ENCODE assay signal across 8 cellular contexts in the genomic region with DNA sequence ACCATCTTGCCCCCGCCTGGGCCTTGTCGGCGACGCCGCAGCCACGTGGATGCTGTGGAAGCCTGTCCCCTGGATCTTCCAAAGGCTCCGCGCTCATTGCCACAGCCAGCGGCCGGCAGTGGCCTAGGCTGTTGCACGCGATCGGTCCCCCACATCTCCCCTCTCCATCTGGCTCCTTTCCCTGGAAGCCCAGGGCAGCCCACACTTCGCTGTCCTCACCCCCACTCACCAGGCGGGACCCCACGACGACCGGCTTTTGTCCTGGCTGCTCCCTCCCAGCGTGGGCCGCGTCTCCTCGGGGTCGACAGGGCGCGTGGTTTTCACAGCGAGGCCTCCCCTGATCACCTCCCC. TPM values are rescaled to one million over a fixed set of nuclear protein-coding genes. Genes with fewer than 3 reads are reported as not detected.
DNase-seq lines count a peak whose midpoint lies in the region; ATAC-seq, FAIRE-seq and TF ChIP-seq lines count a peak whose summit lies in the region.

No MANE protein-coding gene starts in this region.

- H3K27me3 ChIP-seq in H7 (ENCODE audit: control insufficient read depth, insufficient read depth, low read length): peaks cover 11% of the 10 kb centered on the region; the same call in 1 of the 2 replicates
- no peaks in the 10 kb centered on the region for H3K27me3 ChIP-seq in heart left ventricle
- H3K27me3 ChIP-seq in small intestine (ENCODE audit: control insufficient read depth in 2 of 2, insufficient read depth in 2 of 2, low read length in 2 of 2): no peaks in the 10 kb centered on the region

- 63 to 81% (median 74%) methylated on average over 26 of the region's 26 CpGs for WGBS in heart left ventricle, 4 donors
- 70 to 82% (median 75%) methylated on average over 26 of the region's 26 CpGs for WGBS in small intestine, 3 donors

- H3K9me3 Mint-ChIP-seq in activated CD8-positive, alpha-beta T cell treated with anti-CD3 and anti-CD28 coated beads for 36 hours: no peaks in the 10 kb centered on the region

- no peaks in the 10 kb centered on the region for H3K9me3 ChIP-seq in heart left ventricle
- no peaks in the 10 kb centered on the region for H3K9me3 ChIP-seq in small intestine (ENCODE audit: control insufficient read depth, low read depth)

- TF ChIP-seq POLR2A in heart left ventricle (IDR thresholded peaks at IDR 0.05): no peak

- peak overlapping the region; percentile 88 for H3K4me3 Mint-ChIP-seq in activated CD8-positive, alpha-beta T cell treated with anti-CD3 and anti-CD28 coated beads for 36 hours

- peak overlapping the region; percentile 45 to 90 (median 82) for H3K27ac ChIP-seq in heart left ventricle
- H3K27ac ChIP-seq in small intestine (ENCODE audit: low read depth in 1 of 2, low read length in 1 of 2): peak overlapping the region in 1 of 2 donors; percentile 87

- DNase-seq in H7: peak; percentile 4
- peak; percentile 3 for DNase-seq in activated CD8-positive, alpha-beta T cell treated with anti-CD3 and anti-CD28 coated beads for 36 hours
- peak in 2 of 5 donors; percentile 11 to 56 for DNase-seq in heart left ventricle
- no peak for DNase-seq in small intestine
- DNase-seq in activated CD4-positive, CD25-positive, alpha-beta regulatory T cell treated with anti-CD3 and anti-CD28 coated beads, Interleukin-2, amount 50 U/mL, for 72 hours: no peak
- no peak for DNase-seq in DMS114 treated with DMSO at 0.1 percent for 48 hours (lab: John Stamatoyannopoulos, UW; ENCODE audit: unreplicated experiment)
- DNase-seq in NCI-H82 treated with DMSO at 0.1 percent for 48 hours (lab: John Stamatoyannopoulos, UW; ENCODE audit: unreplicated experiment): no peak

- CTCF ChIA-PET in activated CD8-positive, alpha-beta T cell treated with anti-CD3 and anti-CD28 coated beads for 36 hours (lab: Charles Lee): interaction anchor here (1.0 to 2.1 kb wide), 6 partner anchors 20 to 182 kb away, joined by 3 to 11 read pairs (median 5); a partner anchor contains a TSS

- H3K27me3 Mint-ChIP-seq in activated CD8-positive, alpha-beta T cell treated with anti-CD3 and anti-CD28 coated beads for 36 hours: no peaks in the 10 kb centered on the region

- H3K36me3 ChIP-seq in H7 (replicated peaks; ENCODE audit: control insufficient read depth, insufficient read depth, low read length) (no peaks in the 10 kb centered on the region), heart left ventricle (no peaks in the 10 kb centered on the region), small intestine (ENCODE audit: control insufficient read depth in 2 of 2, insufficient read depth in 2 of 2, low read length in 2 of 2) (no peaks in the 10 kb centered on the region)

- intact Hi-C loops in activated CD8-positive, alpha-beta T cell treated with anti-CD3 and anti-CD28 coated beads for 36 hours (cut with micrococcal nuclease): loop anchor here (5.0 to 10.0 kb wide), 3 partner anchors 73 to 379 kb away; a partner anchor contains a TSS
- intact Hi-C loops in heart left ventricle (cut with DNase I): loop anchor here in 3 of 10 donors (2.0 to 10.0 kb wide), 3 partner anchors 25 to 189 kb away; a partner anchor contains a TSS

- H3K4me1 Mint-ChIP-seq in activated CD8-positive, alpha-beta T cell treated with anti-CD3 and anti-CD28 coated beads for 36 hours (ENCODE audit: low read depth): peaks cover 52% of the 10 kb centered on the region

- peaks cover 16% of the 10 kb centered on the region for H3K36me3 Mint-ChIP-seq in activated CD8-positive, alpha-beta T cell treated with anti-CD3 and anti-CD28 coated beads for 36 hours (ENCODE audit: low read depth)

- FAIRE-seq in small intestine (lab: Jason Lieb, UNC): no peak

- TF ChIP-seq CTCF in activated CD8-positive, alpha-beta T cell treated with anti-CD3 and anti-CD28 coated beads for 36 hours (IDR thresholded peaks at IDR 0.05): no peak
- no peak for TF ChIP-seq CTCF in heart left ventricle (IDR thresholded peaks at IDR 0.05)

- ATAC-seq in activated CD8-positive, alpha-beta T cell treated with anti-CD3 and anti-CD28 coated beads for 36 hours: no peak
- ATAC-seq in heart left ventricle (peak in 3 of 4 donors; percentile 8 to 16 (median 13)), GM21381 (IDR thresholded peaks at IDR 0.05; ENCODE audit: unreplicated experiment) (no peak)

- H3K4me3 ChIP-seq in H7 (ENCODE audit: insufficient read depth, low read depth, low read length) (peak overlapping the region; percentile 80), heart left ventricle (peak overlapping the region; percentile 51 to 87 (median 81)), small intestine (ENCODE audit: low read depth in 1 of 2, low read length in 2 of 2) (peak overlapping the region; percentile 86 to 90)

- H3K27ac Mint-ChIP-seq in activated CD8-positive, alpha-beta T cell treated with anti-CD3 and anti-CD28 coated beads for 36 hours: peak overlapping the region; percentile 95

- H3K4me1 ChIP-seq in heart left ventricle (peaks cover 0 to 23% (median 7%) of the 10 kb centered on the region in 12 donors), small intestine (ENCODE audit: control insufficient read depth in 2 of 2, insufficient read depth in 1 of 2, low read depth in 1 of 2, low read length in 1 of 2) (peaks cover 0 to 5% of the 10 kb centered on the region in 2 donors)

- POLR2A ChIA-PET in activated CD8-positive, alpha-beta T cell treated with anti-CD3 and anti-CD28 coated beads for 36 hours (lab: Charles Lee): interaction anchor here (0.8 to 4.8 kb wide), 14 partner anchors 9 to 182 kb away, joined by 3 to 23 read pairs (median 5); a partner anchor contains a TSS

RNA-seq across cellular contexts. Expression of a gene that starts 0.6 kb away (rescaled TPM):
- 15.4 and 16.1 TPM in 2 replicates for total RNA-seq in H7 (2014; rRNA removed; shearing (Covaris generic))
- 10 to 100 TPM; 30.5 to 32.8 TPM for total RNA-seq in activated CD8-positive, alpha-beta T cell treated with anti-CD3 and anti-CD28 coated beads for 36 hours
- 10 to 100 TPM in 4 of 9 donors, 1 to 10 TPM in 5; 6.0 to 13.7 (median 9.8) TPM for total RNA-seq in heart left ventricle
- polyA plus RNA-seq in heart left ventricle (10 to 100 TPM; 10.2 to 12.8 TPM), small intestine (10 to 100 TPM in 1 of 3 donors, 1 to 10 TPM in 2; 8.0 to 11.2 (median 8.4) TPM)

RNA-seq across cellular contexts. Expression of a gene that starts 24.6 kb away (rescaled TPM):
- 23.8 and 25.1 TPM in 2 replicates for total RNA-seq in H7 (2014; rRNA removed; shearing (Covaris generic))
- 1 to 10 TPM; 3.4 to 4.2 TPM for total RNA-seq in activated CD8-positive, alpha-beta T cell treated with anti-CD3 and anti-CD28 coated beads for 36 hours
- total RNA-seq in heart left ventricle: 1 to 10 TPM; 2.1 to 4.7 (median 2.6) TPM
- polyA plus RNA-seq in heart left ventricle (1 to 10 TPM; 1.4 to 6.7 TPM), small intestine (1 to 10 TPM in 1 of 3 donors, under 1 TPM in 1, not detected in 1; 0.54 to 3.6 TPM)

RNA-seq across cellular contexts. Expression of a gene that starts 24.7 kb away (rescaled TPM):
- total RNA-seq in H7 (2014; rRNA removed; shearing (Covaris generic)): 7.8 and 10.0 TPM in 2 replicates
- total RNA-seq in activated CD8-positive, alpha-beta T cell treated with anti-CD3 and anti-CD28 coated beads for 36 hours: 10 to 100 TPM; 17.3 to 18.4 TPM
- total RNA-seq in heart left ventricle: 10 to 100 TPM; 20.3 to 35.7 (median 24.7) TPM
- polyA plus RNA-seq in heart left ventricle (10 to 100 TPM; 10.3 to 19.0 TPM), small intestine (10 to 100 TPM in 1 of 3 donors, 1 to 10 TPM in 2; 7.3 to 13.2 (median 10.0) TPM)

Comparison
In these comparisons a context has a peak if more than half of its experiments do, and no peak if none do; other contexts are left out.
1. DNase-seq: peak in H7 (single experiment) and activated CD8-positive, alpha-beta T cell treated with anti-CD3 and anti-CD28 coated beads for 36 hours (single experiment); none in small intestine (single experiment), activated CD4-positive, CD25-positive, alpha-beta regulatory T cell treated with anti-CD3 and anti-CD28 coated beads, Interleukin-2, amount 50 U/mL, for 72 hours (single experiment), DMS114 treated with DMSO at 0.1 percent for 48 hours (single experiment) and NCI-H82 treated with DMSO at 0.1 percent for 48 hours (single experiment).
2. ATAC-seq: peak in heart left ventricle (3 of 4); none in activated CD8-positive, alpha-beta T cell treated with anti-CD3 and anti-CD28 coated beads for 36 hours (single experiment) and GM21381 (single experiment).
3. Peak in every context shown above with its lines, with median percentiles within 50 percentile points of each other: H3K4me3 ChIP-seq.